8 cellular contexts compared by ENCODE assay signal in the genomic region with DNA sequence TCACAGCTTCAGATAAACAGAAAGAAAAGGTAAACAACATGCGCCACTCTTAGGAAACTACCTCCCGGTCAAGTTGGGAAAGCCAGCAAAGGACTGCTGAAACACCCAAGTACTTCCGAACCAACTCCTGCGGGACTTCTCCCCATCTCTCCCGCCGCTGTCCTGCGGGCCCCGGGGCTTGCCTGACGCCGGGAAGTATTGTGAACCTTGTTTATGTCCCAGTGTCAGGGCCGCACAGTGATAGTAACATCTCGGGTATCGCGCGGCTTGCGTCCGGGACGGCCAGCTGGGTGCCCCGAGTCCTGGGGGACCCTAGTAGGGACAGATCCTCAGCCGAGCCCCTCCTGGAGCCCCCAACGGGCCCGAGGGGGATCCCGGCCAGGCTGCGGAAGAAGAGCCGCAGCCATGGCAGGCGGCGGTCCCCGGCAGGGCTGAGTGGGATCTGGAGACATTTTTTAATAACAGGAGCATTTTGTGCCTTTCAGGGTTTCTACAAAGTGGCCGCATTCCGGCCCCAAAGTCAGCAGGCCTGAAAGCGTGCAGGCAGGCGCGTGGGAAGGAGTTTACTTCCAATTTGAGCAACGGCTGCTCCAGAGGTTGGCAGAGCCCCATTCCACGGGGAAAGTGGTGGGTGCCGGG. TPM values are rescaled to one million over a fixed set of nuclear protein-coding genes. Genes with fewer than 3 reads are reported as not detected.
DNase-seq lines count a peak whose midpoint lies in the region; ATAC-seq and TF ChIP-seq lines count a peak whose summit lies in the region.

No MANE protein-coding gene starts in this region.

- H3K4me1 Mint-ChIP-seq in naive B cell: peaks cover 10 to 40% (median 29%) of the 10 kb centered on the region in 3 donors

- H3K27ac ChIP-seq in esophagus muscularis mucosa (replicated peaks in 1 of 4): peak overlapping the region; percentile 96 to 98 (median 98)
- H3K27ac ChIP-seq in temporal lobe (ENCODE audit: low read depth, low read length): peak overlapping the region; percentile 88

- H3K4me3 Mint-ChIP-seq in naive B cell: peak overlapping the region; percentile 91 to 99 (median 96)

- WGBS in esophagus muscularis mucosa: 0% methylated on average over 32 of the region's 36 CpGs

- ATAC-seq in HG02678 (IDR thresholded peaks at IDR 0.05; ENCODE audit: unreplicated experiment) (peak; percentile 15), naive B cell (ENCODE audit: low read depth in 2 of 2) (peak; percentile 2 to 4)

- H3K27me3 ChIP-seq in esophagus muscularis mucosa: no peaks in the 10 kb centered on the region

- peak overlapping the region; percentile 73 to 94 (median 86) for H3K4me3 ChIP-seq in esophagus muscularis mucosa

- no peak for TF ChIP-seq EP300 in esophagus muscularis mucosa (IDR thresholded peaks at IDR 0.05)

- intact Hi-C loops in esophagus muscularis mucosa (cut with DNase I): no loop called here

- DNase-seq in GM13976 (ENCODE audit: low spot score): peak; percentile 64
- peak; percentile 38 for DNase-seq in NCI-H748 (lab: John Stamatoyannopoulos, UW; ENCODE audit: unreplicated experiment)
- DNase-seq in activated T-cell treated with anti-CD3 and anti-CD28 coated beads for 4 hours: peak; percentile 7
- DNase-seq in esophagus muscularis mucosa (ENCODE audit: extremely low spot score): no peak
- peak; percentile 29 for DNase-seq in naive B cell
- DNase-seq in NCI-H1694 treated with DMSO at 0.1 percent for 48 hours (lab: John Stamatoyannopoulos, UW): no peak

- in situ Hi-C loops in GM13976 (cut with MboI; ENCODE audit: low sequenced_read_pairs, unreplicated experiment): loop anchor here (25.0 kb wide), 1 partner anchor 103 kb away; a partner anchor contains a TSS

- H3K27me3 Mint-ChIP-seq in naive B cell: no peaks in the 10 kb centered on the region

- no peaks in the 10 kb centered on the region for H3K9me3 Mint-ChIP-seq in naive B cell

- H3K27ac Mint-ChIP-seq in naive B cell: peak overlapping the region; percentile 39 to 97 (median 94)

- H3K4me1 ChIP-seq in esophagus muscularis mucosa: peaks cover 29 to 49% (median 43%) of the 10 kb centered on the region in 4 donors

- TF ChIP-seq POLR2A in esophagus muscularis mucosa (IDR thresholded peaks at IDR 0.05; ENCODE audit: low read depth): no peak

- H3K36me3 ChIP-seq in esophagus muscularis mucosa: peaks cover 0 to 6% (median 3%) of the 10 kb centered on the region in 4 donors

- H3K9me3 ChIP-seq in esophagus muscularis mucosa: no peaks in the 10 kb centered on the region

- H3K36me3 Mint-ChIP-seq in naive B cell: no peaks in the 10 kb centered on the region

- TF ChIP-seq CTCF in GM13976 (IDR thresholded peaks at IDR 0.05; ENCODE audit: borderline replicate concordance, control extremely low read depth, extremely low read depth, insufficient read depth, missing control alignments): no peak
- TF ChIP-seq CTCF in esophagus muscularis mucosa (IDR thresholded peaks at IDR 0.05): no peak

RNA-seq across cellular contexts. Expression of a gene that starts 0.7 kb away (rescaled TPM):
- total RNA-seq in esophagus muscularis mucosa (10 to 100 TPM; 37.4 to 53.2 (median 39.8) TPM), temporal lobe (61.2 TPM)
- 10 to 100 TPM; 21.1 to 33.5 (median 29.6) TPM for polyA plus RNA-seq in naive B cell (ENCODE audit: low read depth in 6 of 6)

RNA-seq across cellular contexts. Expression of a gene that starts 26.8 kb away (rescaled TPM):
- total RNA-seq in esophagus muscularis mucosa: 100 to 1,000 TPM in 2 of 4 donors, 10 to 100 TPM in 2; 40.4 to 166 (median 93.8) TPM
- not detected for polyA plus RNA-seq in naive B cell (ENCODE audit: low read depth in 6 of 6)
- 0.25 TPM for total RNA-seq in temporal lobe

RNA-seq across cellular contexts. Expression of a gene that starts 50.8 kb away (rescaled TPM):
- total RNA-seq in esophagus muscularis mucosa (10 to 100 TPM; 24.2 to 33.4 (median 25.5) TPM), temporal lobe (11.1 TPM)
- 10 to 100 TPM in 5 of 6 donors, 1 to 10 TPM in 1; 7.7 to 20.7 (median 14.5) TPM for polyA plus RNA-seq in naive B cell (ENCODE audit: low read depth in 6 of 6)

Comparison
In these comparisons a context has a peak if more than half of its experiments do, and no peak if none do; other contexts are left out.
1. DNase-seq: peak in GM13976 (single experiment), NCI-H748 (single experiment), activated T-cell treated with anti-CD3 and anti-CD28 coated beads for 4 hours (single experiment) and naive B cell (single experiment); none in esophagus muscularis mucosa (single experiment) and NCI-H1694 treated with DMSO at 0.1 percent for 48 hours (single experiment).
2. RNA of a gene that starts 26.8 kb away (total RNA-seq): 40.4 to 166 TPM in esophagus muscularis mucosa; 0.25 TPM in temporal lobe (single experiment); every median in the first group is over 10 times any median in the second.